ENCODE assay signal across 16 cellular contexts in the genomic region with DNA sequence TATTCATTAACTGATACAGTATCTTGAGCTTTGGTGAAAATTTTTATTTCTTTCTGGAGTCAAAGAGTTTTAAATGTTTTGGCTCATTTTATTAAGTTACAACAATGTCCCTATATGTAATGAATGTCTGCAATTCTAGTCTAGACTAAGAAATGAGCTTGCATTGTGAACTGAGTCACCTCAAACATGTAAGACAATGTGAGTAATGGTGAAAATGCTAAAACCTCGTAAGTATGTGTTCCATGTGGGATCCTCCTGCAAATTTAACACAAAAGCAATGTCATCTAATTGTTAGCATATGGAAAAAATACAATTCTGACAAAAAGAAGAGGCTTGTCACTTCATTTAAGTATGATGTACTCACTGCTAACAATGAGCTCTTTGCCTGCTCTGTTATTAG.
"Had no signal": no experiment of that assay in that cellular context is flagged by ENCODE, and none has a peak within 500 bp of the region (broad histone marks: within the 10 kb centered on the region; RNA-seq: fewer than 3 reads in every experiment).

No MANE protein-coding gene starts in this region.

- DNase-seq: activated CD4-positive, alpha-beta T cell treated with anti-CD3 and anti-CD28 coated beads for 1 hour; activated CD4-positive, alpha-beta T cell treated with anti-CD3 and anti-CD28 coated beads, Interleukin-2, amount 50 U/mL, for 48 hours; activated CD8-positive, alpha-beta memory T cell treated with anti-CD3 and anti-CD28 coated beads, Interleukin-2, amount 10 ng/mL, durations not matched to agents 7 days and 5 days; activated gamma-delta T cell; activated T-cell treated with anti-CD3 and anti-CD28 coated beads, Interleukin-2, amount 50 U/mL, for 4 hours; aorta; caudate nucleus; effector memory CD4-positive, alpha-beta T cell; head of caudate nucleus; islet precursor cell; left lung; nephron progenitor cell; stimulated activated CD4-positive, alpha-beta T cell treated with anti-CD3 and anti-CD28 coated beads, Interleukin-15, amount 100 ng/mL, for 24 hours; T-helper 9 cell had no signal

- H3K27me3 ChIP-seq: left lung had no signal

- ATAC-seq: activated CD8-positive, alpha-beta memory T cell treated with anti-CD3 and anti-CD28 coated beads, Interleukin-2, amount 10 ng/mL, durations not matched to agents 7 days and 5 days; activated T-cell treated with anti-CD3 and anti-CD28 coated beads, Interleukin-2, amount 50 U/mL, for 4 hours; left lung had no signal

- H3K4me3 ChIP-seq: coronary artery, left lung had no signal

- H3K36me3 ChIP-seq: left lung had no signal

- H3K9me3 ChIP-seq: left lung had no signal

- H3K4me1 ChIP-seq: left lung had no signal

- FAIRE-seq: urothelium cell line had no signal

- H3K27ac ChIP-seq: coronary artery, left lung had no signal
